Comparison of ENCODE assay signal across 8 cellular contexts in the genomic region with DNA sequence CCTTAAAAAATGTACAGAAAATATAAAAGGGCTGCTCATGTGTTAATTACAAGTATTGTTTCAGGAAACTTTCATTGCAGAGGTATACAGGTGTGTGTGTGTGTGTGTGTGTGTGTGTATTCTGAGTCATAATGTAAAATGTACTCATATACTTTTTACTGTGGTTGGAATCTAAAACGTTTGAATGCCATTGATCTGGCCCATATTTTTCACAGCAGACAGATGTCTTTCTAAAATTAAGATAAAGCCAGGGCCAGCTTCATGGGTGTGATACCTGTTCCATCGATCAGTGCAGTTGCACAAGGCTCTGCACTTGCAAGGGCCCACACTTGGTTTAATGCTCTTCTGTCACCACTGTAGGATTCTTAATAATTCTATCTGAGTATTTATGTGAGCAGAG.
A peak's percentile ranks its signal among the peaks of the same experiment; 100 is the strongest.
DNase-seq lines count a peak whose midpoint lies in the region; ATAC-seq and TF ChIP-seq lines count a peak whose summit lies in the region.
"Had no signal": no experiment of that assay in that cellular context is flagged by ENCODE, and none has a peak within 500 bp of the region (broad histone marks: within the 10 kb centered on the region; RNA-seq: fewer than 3 reads in every experiment).

No MANE protein-coding gene starts in this region.

- H3K27me3 ChIP-seq in brain microvascular endothelial cell (replicated peaks) = no peaks in the 10 kb centered on the region

- H3K27ac Mint-ChIP-seq in activated T-cell treated with anti-CD3 and anti-CD28 coated beads, Interleukin-2, amount 50 U/mL, for 72 hours = peak overlapping the region; percentile 79
- H3K27ac Mint-ChIP-seq in progenitor cell of endocrine pancreas = peak overlapping the region; percentile 77

- H3K36me3 Mint-ChIP-seq in activated T-cell treated with anti-CD3 and anti-CD28 coated beads, Interleukin-2, amount 50 U/mL, for 72 hours (ENCODE audit: insufficient read depth in 2 of 2) = no peaks in the 10 kb centered on the region
- no peaks in the 10 kb centered on the region for H3K36me3 Mint-ChIP-seq in progenitor cell of endocrine pancreas (ENCODE audit: insufficient read depth)

- ATAC-seq in GM19328 (IDR thresholded peaks at IDR 0.05; ENCODE audit: unreplicated experiment) (peak; percentile 23), HG02884 (IDR thresholded peaks at IDR 0.05; ENCODE audit: unreplicated experiment) (peak; percentile 39)
- peak; percentile 79 to 88 for ATAC-seq in activated T-cell treated with anti-CD3 and anti-CD28 coated beads, Interleukin-2, amount 50 U/mL, for 72 hours (replicated peaks in 1 of 2)

- H3K4me3 Mint-ChIP-seq in activated T-cell treated with anti-CD3 and anti-CD28 coated beads, Interleukin-2, amount 50 U/mL, for 72 hours = peak overlapping the region; percentile 68 to 72
- no peak overlapping the region for H3K4me3 Mint-ChIP-seq in progenitor cell of endocrine pancreas (ENCODE audit: low read depth)

- TF ChIP-seq CTCF in progenitor cell of endocrine pancreas (IDR thresholded peaks at IDR 0.05; ENCODE audit: unreplicated experiment) (no peak), brain microvascular endothelial cell (IDR thresholded peaks at IDR 0.05; ENCODE audit: low read depth, low read length, missing control alignments) (no peak)

- peaks cover 29% of the 10 kb centered on the region for H3K4me1 Mint-ChIP-seq in activated T-cell treated with anti-CD3 and anti-CD28 coated beads, Interleukin-2, amount 50 U/mL, for 72 hours (ENCODE audit: low read depth)
- H3K4me1 Mint-ChIP-seq in progenitor cell of endocrine pancreas (ENCODE audit: low read depth) = peaks cover 24% of the 10 kb centered on the region

- H3K27me3 Mint-ChIP-seq in activated T-cell treated with anti-CD3 and anti-CD28 coated beads, Interleukin-2, amount 50 U/mL, for 72 hours (ENCODE audit: low read depth) = no peaks in the 10 kb centered on the region
- H3K27me3 Mint-ChIP-seq in progenitor cell of endocrine pancreas = no peaks in the 10 kb centered on the region

- no peak overlapping the region for H3K4me3 ChIP-seq in brain microvascular endothelial cell (ENCODE audit: low read depth, low read length)

- no peaks in the 10 kb centered on the region for H3K36me3 ChIP-seq in brain microvascular endothelial cell (replicated peaks)

- H3K27ac ChIP-seq in brain microvascular endothelial cell = no peak overlapping the region

- DNase-seq in activated T-cell treated with anti-CD3 and anti-CD28 coated beads, Interleukin-2, amount 50 U/mL, for 72 hours = peak; percentile 17 to 19
- no peak for DNase-seq in progenitor cell of endocrine pancreas (ENCODE audit: low spot score, unreplicated experiment)
- no peak for DNase-seq in amniotic stem cell (lab: John Stamatoyannopoulos, UW)
- DNase-seq in retina = no peak
- no peak for DNase-seq in brain microvascular endothelial cell
- DNase-seq: central memory CD4-positive, alpha-beta T cell had no signal

- H3K9me3 Mint-ChIP-seq in activated T-cell treated with anti-CD3 and anti-CD28 coated beads, Interleukin-2, amount 50 U/mL, for 72 hours = peaks cover 0 to 2% of the 10 kb centered on the region in 2 donors
- no peaks in the 10 kb centered on the region for H3K9me3 Mint-ChIP-seq in progenitor cell of endocrine pancreas (ENCODE audit: low read depth)

- in situ Hi-C loops in brain microvascular endothelial cell (cut with HindIII; ENCODE audit: low pct_ligation_motif_present, low sequenced_read_pairs) = no loop called here

Comparison
In these comparisons a context has a peak if more than half of its experiments do, and no peak if none do; other contexts are left out.
1. ATAC-seq: peak in every context shown above with its lines; median percentile 84 in activated T-cell treated with anti-CD3 and anti-CD28 coated beads, Interleukin-2, amount 50 U/mL, for 72 hours; 39 in HG02884; 23 in GM19328.
2. DNase-seq: peak in activated T-cell treated with anti-CD3 and anti-CD28 coated beads, Interleukin-2, amount 50 U/mL, for 72 hours (2 of 2); none in progenitor cell of endocrine pancreas (single experiment), amniotic stem cell (single experiment), retina (single experiment) and brain microvascular endothelial cell (single experiment).